Comparison of ENCODE assay signal across 20 cellular contexts in genomic region chr2:16832910-16833309, GRCh38.
DNase-seq lines count a peak whose midpoint lies in the region; ATAC-seq, FAIRE-seq and TF ChIP-seq lines count a peak whose summit lies in the region.
"Had no signal": no experiment of that assay in that cellular context is flagged by ENCODE, and none has a peak within 500 bp of the region (broad histone marks: within the 10 kb centered on the region; RNA-seq: fewer than 3 reads in every experiment).

No MANE protein-coding gene starts in this region.

- no peaks in the 10 kb centered on the region for H3K9me3 Mint-ChIP-seq in osteocyte (ENCODE audit: unreplicated experiment)
- H3K9me3 Mint-ChIP-seq: T-helper 1 cell treated with Interleukin-12 subunit alpha and Interleukin-12 subunit beta and Interleukin-4 antibody, amounts not matched to agents 30 μg/mL and 1 μg/mL, for 36 hours had no signal

- H3K18ac ChIP-seq in H1 (ENCODE audit: extremely low read depth, low read length) = no peak overlapping the region

- ATAC-seq in HG02884 (IDR thresholded peaks at IDR 0.05; ENCODE audit: unreplicated experiment) = peak; percentile 53
- ATAC-seq: SK-N-SH treated with all-trans-retinoic acid at 6 μM for 48 hours had no signal

- no peak overlapping the region for H3K4me3 Mint-ChIP-seq in osteocyte (ENCODE audit: unreplicated experiment)
- H3K4me3 Mint-ChIP-seq: T-helper 1 cell treated with Interleukin-12 subunit alpha and Interleukin-12 subunit beta and Interleukin-4 antibody, amounts not matched to agents 30 μg/mL and 1 μg/mL, for 36 hours had no signal

- no peak overlapping the region for H2AK5ac ChIP-seq in H1 (ENCODE audit: low read depth, low read length)

- no peak for FAIRE-seq in H1 (lab: Jason Lieb, UNC)

- H3K27me3 ChIP-seq in H1 (replicated peaks in 1 of 4; ENCODE audit: control insufficient read depth in 3 of 4, extremely low read depth in 1 of 4, insufficient read depth in 3 of 4, low read length in 3 of 4) = no peaks in the 10 kb centered on the region

- H3K4me2 ChIP-seq in H1 (ENCODE audit: insufficient read depth in 1 of 2, low read depth in 2 of 2, low read length in 2 of 2) = no peak overlapping the region

- no peaks in the 10 kb centered on the region for H3K79me1 ChIP-seq in H1 (ENCODE audit: low read depth, low read length)

- TF ChIP-seq CTCF in H1 (IDR thresholded peaks at IDR 0.05; ENCODE audit: control extremely low read depth in 1 of 3, insufficient read depth in 1 of 3, low read depth in 1 of 3, low read length in 3 of 3) = no peak
- TF ChIP-seq CTCF in osteocyte (IDR thresholded peaks at IDR 0.05) = no peak
- no peak for TF ChIP-seq CTCF in foreskin fibroblast (IDR thresholded peaks at IDR 0.05; ENCODE audit: low read depth, low read length)

- no peaks in the 10 kb centered on the region for H3K36me3 Mint-ChIP-seq in osteocyte (ENCODE audit: unreplicated experiment)

- H3K56ac ChIP-seq in H1 (replicated peaks; ENCODE audit: insufficient read length, low read depth, low read length) = no peak overlapping the region

- H2BK5ac ChIP-seq in H1 (ENCODE audit: low read depth, low read length) = no peak overlapping the region

- no peak overlapping the region for H2BK20ac ChIP-seq in H1 (ENCODE audit: low read length)

- H4K8ac ChIP-seq in H1 (ENCODE audit: extremely low read depth, insufficient read depth, low read length) = no peak overlapping the region

- no peak overlapping the region for H2BK15ac ChIP-seq in H1 (ENCODE audit: low read length)

- H3K4me1 ChIP-seq in H1 (replicated peaks in 1 of 4; ENCODE audit: control insufficient read depth in 3 of 4, insufficient read depth in 4 of 4, low read length in 3 of 4) = no peaks in the 10 kb centered on the region
- H3K4me1 ChIP-seq: Caco-2, HAP-1 had no signal

- H3K27ac Mint-ChIP-seq in osteocyte (ENCODE audit: unreplicated experiment) = no peak overlapping the region
- H3K27ac Mint-ChIP-seq: T-helper 1 cell treated with Interleukin-12 subunit alpha and Interleukin-12 subunit beta and Interleukin-4 antibody, amounts not matched to agents 30 μg/mL and 1 μg/mL, for 36 hours had no signal

- TF ChIP-seq POLR2A in H1 (IDR thresholded peaks at IDR 0.05; ENCODE audit: control extremely low read depth in 1 of 2, low read depth in 2 of 2, low read length in 2 of 2) = no peak

- H2BK120ac ChIP-seq in H1 (replicated peaks; ENCODE audit: low read depth, low read length) = no peak overlapping the region

- H3K27ac ChIP-seq in H1 (ENCODE audit: low read depth, low read length) = no peak overlapping the region

- H3K4me3 ChIP-seq in H1 (ENCODE audit: extremely low read depth in 1 of 4, insufficient read depth in 2 of 4, low read depth in 3 of 4, low read length in 4 of 4) (no peak overlapping the region), foreskin fibroblast (ENCODE audit: low read depth in 1 of 2, low read length in 2 of 2) (no peak overlapping the region)
- H3K4me3 ChIP-seq: HAP-1 had no signal

- no peak overlapping the region for H3K23ac ChIP-seq in H1 (ENCODE audit: insufficient read length)

- no peaks in the 10 kb centered on the region for H3K79me2 ChIP-seq in H1 (ENCODE audit: control insufficient read depth in 1 of 2, insufficient read depth in 2 of 2, low read length in 2 of 2)

- no peaks in the 10 kb centered on the region for H4K20me1 ChIP-seq in H1 (replicated peaks in 1 of 2; ENCODE audit: control insufficient read depth in 1 of 2, insufficient read depth in 2 of 2, low read length in 2 of 2)

- no peaks in the 10 kb centered on the region for H3K9me3 ChIP-seq in H1 (ENCODE audit: insufficient read depth in 2 of 2, low read depth in 1 of 2, low read length in 1 of 2)
- H3K9me3 ChIP-seq: Caco-2, HAP-1 had no signal

- H3K27me3 Mint-ChIP-seq in osteocyte (ENCODE audit: unreplicated experiment) = no peaks in the 10 kb centered on the region

- TF ChIP-seq EP300 in H1 (IDR thresholded peaks at IDR 0.05; ENCODE audit: borderline replicate concordance in 1 of 2, low read depth in 2 of 2, low read length in 2 of 2) = no peak

- POLR2A ChIA-PET in H1 (lab: Charles Lee; ENCODE audit: partially characterized antibody) = no interaction called here

- CTCF ChIA-PET in H1 (lab: Charles Lee; ENCODE audit: partially characterized antibody) = no interaction called here

- no peak overlapping the region for H3K4ac ChIP-seq in H1 (replicated peaks; ENCODE audit: insufficient read length, low read depth, low read length)

- H3K9ac ChIP-seq in H1 (replicated peaks in 1 of 4; ENCODE audit: extremely low read depth in 1 of 4, low read depth in 3 of 4, low read length in 3 of 4) = no peak overlapping the region

- no peaks in the 10 kb centered on the region for H3K4me1 Mint-ChIP-seq in osteocyte (ENCODE audit: unreplicated experiment)

- H4K5ac ChIP-seq in H1 (ENCODE audit: insufficient read length, low read depth, low read length) = no peak overlapping the region

- no peaks in the 10 kb centered on the region for H3K23me2 ChIP-seq in H1 (ENCODE audit: low read depth, low read length)

- no peak overlapping the region for H2BK12ac ChIP-seq in H1 (ENCODE audit: low read depth, low read length)

- no peak for TF ChIP-seq RAD21 in H1 (IDR thresholded peaks at IDR 0.05 in 1 of 2, conservative IDR thresholded peaks at IDR 0.05 in 1 of 2; ENCODE audit: low read depth in 2 of 2, low read length in 2 of 2)

- peak; percentile 1 to 3 for DNase-seq in AML-193 (lab: John Stamatoyannopoulos, UW)
- peak; percentile 42 for DNase-seq in NOMO-1 treated with DMSO at 0.1 percent for 48 hours (lab: John Stamatoyannopoulos, UW; ENCODE audit: unreplicated experiment)
- no peak for DNase-seq in H1 (ENCODE audit: low read depth in 1 of 2, low spot score in 2 of 2)
- no peak for DNase-seq in 8988T
- no peak for DNase-seq in osteocyte (ENCODE audit: extremely low spot score, unreplicated experiment)
- no peak for DNase-seq in hypothalamus (lab: John Stamatoyannopoulos, UW)
- no peak for DNase-seq in foreskin fibroblast
- DNase-seq: ACHN, Caco-2, DMS153, KG1, NCI-H1105 treated with DMSO at 0.1 percent for 48 hours, NCI-H1694 treated with DMSO at 0.1 percent for 48 hours, NCI-H226, NCI-H524 treated with DMSO at 0.1 percent for 48 hours, Right ventricle myocardium superior had no signal

- H4K91ac ChIP-seq in H1 (replicated peaks; ENCODE audit: insufficient read length, low read length) = no peak overlapping the region

- no peaks in the 10 kb centered on the region for H3K36me3 ChIP-seq in H1 (ENCODE audit: control insufficient read depth in 2 of 4, insufficient read depth in 4 of 4, low read length in 3 of 4)
- H3K36me3 ChIP-seq: HAP-1 had no signal

- no peak overlapping the region for H3K14ac ChIP-seq in H1 (ENCODE audit: insufficient read length)

- H2AFZ ChIP-seq in H1 (ENCODE audit: low read length) = peak overlapping the region; percentile 53; the same call in 1 of the 2 replicates

TF ChIP-seq in H1, 55 proteins besides CTCF, POLR2A, EP300 and RAD21:
- TF ChIP-seq KDM4A (IDR thresholded peaks at IDR 0.05; ENCODE audit: low read depth, low read length, severe bottlenecking) = no peak
- TF ChIP-seq SRF (IDR thresholded peaks at IDR 0.05; ENCODE audit: low read depth, low read length) = no peak

Comparison
In these comparisons a context has a peak if more than half of its experiments do, and no peak if none do; other contexts are left out.
1. DNase-seq: peak in AML-193 (2 of 2) and NOMO-1 treated with DMSO at 0.1 percent for 48 hours (single experiment); none in H1 (0 of 2), 8988T (single experiment), osteocyte (single experiment), hypothalamus (0 of 51) and foreskin fibroblast (0 of 2).